Comparison of ENCODE assay signal across 9 cellular contexts in genomic region chr16:82439678-82440293, GRCh38.
DNase-seq lines count a peak whose midpoint lies in the region; ATAC-seq, FAIRE-seq and TF ChIP-seq lines count a peak whose summit lies in the region.
"Had no signal": no experiment of that assay in that cellular context is flagged by ENCODE, and none has a peak within 500 bp of the region (broad histone marks: within the 10 kb centered on the region; RNA-seq: fewer than 3 reads in every experiment).

No MANE protein-coding gene starts in this region.

- H3K4me2 ChIP-seq in GM23338 (no peak overlapping the region), keratinocyte (ENCODE audit: control insufficient read depth, extremely low read depth, insufficient read depth, low read depth, low read length) (no peak overlapping the region)

- peak; percentile 10; the same call in 1 of the 2 replicates for TF ChIP-seq CTCF in BE2C (IDR thresholded peaks at IDR 0.05; ENCODE audit: low read depth, low read length)
- TF ChIP-seq CTCF in GM23338 (conservative IDR thresholded peaks at IDR 0.05; ENCODE audit: low read depth in 2 of 2), result peak; percentile 57 to 59
- peak; percentile 61 to 69 (median 66) for TF ChIP-seq CTCF in keratinocyte (optimal IDR thresholded peaks at IDR 0.05 in 1 of 3, IDR thresholded peaks at IDR 0.05 in 1 of 3, conservative IDR thresholded peaks at IDR 0.05 in 1 of 3; ENCODE audit: extremely low read depth in 1 of 3, insufficient read depth in 2 of 3, low read length in 3 of 3)

- H3K9me1 ChIP-seq in keratinocyte (ENCODE audit: control insufficient read depth, extremely low read depth, insufficient read depth, low read length), result no peaks in the 10 kb centered on the region

- no peak overlapping the region for H3K9ac ChIP-seq in keratinocyte (ENCODE audit: control insufficient read depth, extremely low read depth, insufficient read depth, low read length)

- H3K4me3 ChIP-seq in BE2C (ENCODE audit: low read depth, low read length) (no peak overlapping the region), GM23338 (no peak overlapping the region), keratinocyte (ENCODE audit: control insufficient read depth in 2 of 3, extremely low read depth in 1 of 3, insufficient read depth in 2 of 3, low read depth in 1 of 3, low read length in 3 of 3) (no peak overlapping the region)

- H3K4me3 Mint-ChIP-seq in GM23338, result no peak overlapping the region

- H3K79me2 ChIP-seq in GM23338 (replicated peaks; ENCODE audit: insufficient read depth) (no peaks in the 10 kb centered on the region), keratinocyte (ENCODE audit: control insufficient read depth, insufficient read depth, low read length) (no peaks in the 10 kb centered on the region)

- DNase-seq in BE2C, result no peak
- DNase-seq in GM23338 (ENCODE audit: low spot score), result peak; percentile 54
- DNase-seq in keratinocyte (ENCODE audit: low read depth, low spot score), result no peak
- DNase-seq in NCI-H345 treated with DMSO at 0.1 percent for 48 hours (lab: John Stamatoyannopoulos, UW; ENCODE audit: unreplicated experiment), result no peak

- H4K20me1 ChIP-seq in GM23338 (replicated peaks; ENCODE audit: insufficient read depth) (no peaks in the 10 kb centered on the region), keratinocyte (ENCODE audit: control insufficient read depth, extremely low read depth, insufficient read depth, low read length) (no peaks in the 10 kb centered on the region)

- no peaks in the 10 kb centered on the region for H3K27me3 ChIP-seq in BE2C
- H3K27me3 ChIP-seq in GM23338 (ENCODE audit: insufficient read depth), result no peaks in the 10 kb centered on the region
- peaks cover 13% of the 10 kb centered on the region for H3K27me3 ChIP-seq in keratinocyte (ENCODE audit: control insufficient read depth, extremely low read depth, insufficient read depth, low read length)

- peak; percentile 92 for ATAC-seq in GM23338
- peak; percentile 71; the same call in 2 of the 3 replicates for ATAC-seq in SK-N-SH treated with all-trans-retinoic acid at 6 μM for 48 hours
- no peak for ATAC-seq in HG02870 (IDR thresholded peaks at IDR 0.05; ENCODE audit: unreplicated experiment)
- ATAC-seq in HG03039 (IDR thresholded peaks at IDR 0.05; ENCODE audit: unreplicated experiment), result no peak
- ATAC-seq in HG02938 (IDR thresholded peaks at IDR 0.05; ENCODE audit: unreplicated experiment), result no peak
- ATAC-seq: left colon had no signal

- FAIRE-seq in keratinocyte (lab: Jason Lieb, UNC), result peak; percentile 67

- H3K27me3 Mint-ChIP-seq in GM23338 (ENCODE audit: insufficient read depth, low read depth, poor library complexity), result peaks cover 4% of the 10 kb centered on the region

- H3K27ac ChIP-seq in GM23338 (ENCODE audit: low read depth), result no peak overlapping the region
- H3K27ac ChIP-seq in keratinocyte (ENCODE audit: control insufficient read depth, insufficient read depth, low read length), result no peak overlapping the region

- H3K36me3 ChIP-seq in BE2C, result no peaks in the 10 kb centered on the region
- no peaks in the 10 kb centered on the region for H3K36me3 ChIP-seq in GM23338 (ENCODE audit: insufficient read depth)
- no peaks in the 10 kb centered on the region for H3K36me3 ChIP-seq in keratinocyte (ENCODE audit: control insufficient read depth in 2 of 2, extremely low read depth in 1 of 2, insufficient read depth in 2 of 2, low read length in 2 of 2)

- peaks cover 5% of the 10 kb centered on the region; the same call in 1 of the 2 replicates for H3K9me2 ChIP-seq in GM23338 (ENCODE audit: insufficient read depth)

- H2AFZ ChIP-seq in GM23338, result peak overlapping the region; percentile 80; the same call in 1 of the 2 replicates
- no peak overlapping the region for H2AFZ ChIP-seq in keratinocyte (ENCODE audit: control insufficient read depth, low read length)

- no peak overlapping the region for H3K27ac Mint-ChIP-seq in GM23338

- H3K9me3 Mint-ChIP-seq in GM23338, result no peaks in the 10 kb centered on the region

- H3K9me3 ChIP-seq in BE2C (no peaks in the 10 kb centered on the region; the same call in 1 of the 2 replicates), keratinocyte (ENCODE audit: control insufficient read depth, low read depth, low read length) (no peaks in the 10 kb centered on the region)

- dilution Hi-C loops in keratinocyte (cut with MboI; ENCODE audit: extremely low pct_ligation_motif_present, low sequenced_read_pairs), result no loop called here

- H3K36me3 Mint-ChIP-seq in GM23338 (ENCODE audit: low read depth), result no peaks in the 10 kb centered on the region

- H3K4me1 ChIP-seq in BE2C (no peaks in the 10 kb centered on the region), GM23338 (ENCODE audit: insufficient read depth) (no peaks in the 10 kb centered on the region), keratinocyte (ENCODE audit: control insufficient read depth, extremely low read depth, insufficient read depth, low read length) (no peaks in the 10 kb centered on the region)

- no peaks in the 10 kb centered on the region for H3F3A ChIP-seq in GM23338 (replicated peaks; ENCODE audit: low read depth)

- peaks cover 10% of the 10 kb centered on the region for H3K4me1 Mint-ChIP-seq in GM23338

TF ChIP-seq in GM23338, 12 proteins besides CTCF, POLR2A, EP300 and RAD21 (continues in another document):
- TF ChIP-seq STAT1 (IDR thresholded peaks at IDR 0.05; ENCODE audit: unreplicated experiment) (no peak), ZNF114 (CRISPR knock-in tag; IDR thresholded peaks at IDR 0.05) (no peak), EZH2phosphoT487 (IDR thresholded peaks at IDR 0.05; ENCODE audit: unreplicated experiment) (no peak), NANOG (IDR thresholded peaks at IDR 0.05; ENCODE audit: borderline replicate concordance) (no peak), REST (IDR thresholded peaks at IDR 0.05; ENCODE audit: unreplicated experiment) (no peak), POLR2AphosphoS5 (IDR thresholded peaks at IDR 0.05; ENCODE audit: low read depth) (no peak), EZH2 (IDR thresholded peaks at IDR 0.05; ENCODE audit: low read depth, unreplicated experiment) (no peak)

TF ChIP-seq in SK-N-SH treated with all-trans-retinoic acid at 6 μM for 48 hours, 23 proteins besides CTCF, POLR2A, EP300 and RAD21:
- no peak for TF ChIP-seq PATZ1 (CRISPR knock-in tag; IDR thresholded peaks at IDR 0.05; ENCODE audit: borderline replicate concordance)
- no peak for TF ChIP-seq POU6F1 (CRISPR knock-in tag; IDR thresholded peaks at IDR 0.05; ENCODE audit: borderline replicate concordance, low read depth)
- TF ChIP-seq SNAI2 (CRISPR knock-in tag; IDR thresholded peaks at IDR 0.05), result no peak
- TF ChIP-seq ISL1 (CRISPR knock-in tag; IDR thresholded peaks at IDR 0.05), result no peak
- no peak for TF ChIP-seq ARNTL (CRISPR knock-in tag; IDR thresholded peaks at IDR 0.05; ENCODE audit: borderline replicate concordance, low read depth)
- no peak for TF ChIP-seq ZNF8 (CRISPR knock-in tag; IDR thresholded peaks at IDR 0.05)
- no peak for TF ChIP-seq ZC3H10 (CRISPR knock-in tag; IDR thresholded peaks at IDR 0.05)
- no peak for TF ChIP-seq ESRRG (CRISPR knock-in tag; IDR thresholded peaks at IDR 0.05)

Comparison
In these comparisons a context has a peak if more than half of its experiments do, and no peak if none do; other contexts are left out.
1. CTCF ChIP-seq: peak in every context shown above with its lines; median percentile 66 in keratinocyte; 58 in GM23338; 10 in BE2C.
2. ATAC-seq: peak in GM23338 (single experiment) and SK-N-SH treated with all-trans-retinoic acid at 6 μM for 48 hours (single experiment); none in HG02870 (single experiment), HG03039 (single experiment) and HG02938 (single experiment).